In genomic region chr18:21693322-21693721, GRCh38 we compare ENCODE assay signal across 20 cellular contexts. TPM values are rescaled to one million over a fixed set of nuclear protein-coding genes. Genes with fewer than 3 reads are reported as not detected.
DNase-seq lines count a peak whose midpoint lies in the region; ATAC-seq and TF ChIP-seq lines count a peak whose summit lies in the region.
"Had no signal": no experiment of that assay in that cellular context is flagged by ENCODE, and none has a peak within 500 bp of the region (broad histone marks: within the 10 kb centered on the region; RNA-seq: fewer than 3 reads in every experiment).

No MANE protein-coding gene starts in this region.

- no peak overlapping the region for H3K4me3 ChIP-seq in left ventricle myocardium inferior
- H3K4me3 ChIP-seq: BLaER1, HAP-1 had no signal

- H3K4me1 ChIP-seq in left ventricle myocardium inferior = no peaks in the 10 kb centered on the region
- H3K4me1 ChIP-seq: BLaER1, HAP-1 had no signal

- no peaks in the 10 kb centered on the region for H3K4me1 Mint-ChIP-seq in stimulated activated memory B cell treated with anti-CD40 and anti-IgM and Interleukin-4, amounts not matched to agents 10 μg/mL and 1 μg/mL and 100 μg/mL, for 72 hours

- no peak overlapping the region for H3K4me3 Mint-ChIP-seq in stimulated activated memory B cell treated with anti-CD40 and anti-IgM and Interleukin-4, amounts not matched to agents 10 μg/mL and 1 μg/mL and 100 μg/mL, for 72 hours
- H3K4me3 Mint-ChIP-seq: B cell; CD4-positive, CD25-positive, alpha-beta regulatory T cell; CD8-positive, alpha-beta T cell; HFFc6 had no signal

- H3K27me3 Mint-ChIP-seq in stimulated activated memory B cell treated with anti-CD40 and anti-IgM and Interleukin-4, amounts not matched to agents 10 μg/mL and 1 μg/mL and 100 μg/mL, for 72 hours = no peaks in the 10 kb centered on the region
- H3K27me3 Mint-ChIP-seq: B cell; CD4-positive, CD25-positive, alpha-beta regulatory T cell had no signal

- peak overlapping the region; percentile 12 for H3K27ac Mint-ChIP-seq in stimulated activated memory B cell treated with anti-CD40 and anti-IgM and Interleukin-4, amounts not matched to agents 10 μg/mL and 1 μg/mL and 100 μg/mL, for 72 hours
- H3K27ac Mint-ChIP-seq: B cell, HFFc6 had no signal

- H3K9me3 ChIP-seq in left ventricle myocardium inferior (replicated peaks) = peaks cover 17% of the 10 kb centered on the region
- H3K9me3 ChIP-seq: HAP-1 had no signal

- H3K9me3 Mint-ChIP-seq in stimulated activated memory B cell treated with anti-CD40 and anti-IgM and Interleukin-4, amounts not matched to agents 10 μg/mL and 1 μg/mL and 100 μg/mL, for 72 hours = peaks cover 4% of the 10 kb centered on the region

- peak; percentile 32 for ATAC-seq in left ventricle myocardium superior
- ATAC-seq in stimulated activated memory B cell treated with anti-CD40 and anti-IgM and Interleukin-4, amounts not matched to agents 10 μg/mL and 1 μg/mL and 100 μg/mL, for 72 hours = no peak
- ATAC-seq in HG03025 (IDR thresholded peaks at IDR 0.05; ENCODE audit: low FRiP score, unreplicated experiment) = no peak
- no peak for ATAC-seq in GM18498 (IDR thresholded peaks at IDR 0.05; ENCODE audit: unreplicated experiment)
- ATAC-seq: CD8-positive, alpha-beta T cell had no signal

- peak; percentile 5 for DNase-seq in DMS53 (lab: John Stamatoyannopoulos, UW)
- no peak for DNase-seq in DMS53 treated with DMSO at 0.1 percent for 48 hours (lab: John Stamatoyannopoulos, UW; ENCODE audit: unreplicated experiment)
- DNase-seq in left ventricle myocardium superior = no peak
- no peak for DNase-seq in left ventricle myocardium inferior
- DNase-seq: Caco-2; CD4-positive, CD25-positive, alpha-beta regulatory T cell; CD8-positive, alpha-beta T cell; DMS153; DMS79 treated with DMSO at 0.1 percent for 48 hours; GF-D8; GOT3; HFFc6 had no signal

- H3K36me3 ChIP-seq in left ventricle myocardium inferior = peaks cover 18% of the 10 kb centered on the region

- H3K27ac ChIP-seq in left ventricle myocardium inferior (replicated peaks) = no peak overlapping the region
- H3K27ac ChIP-seq: 22Rv1, BLaER1, C4-2B had no signal

- intact Hi-C loops in left ventricle myocardium superior (cut with micrococcal nuclease) = no loop called here
- intact Hi-C loops in left ventricle myocardium inferior (cut with micrococcal nuclease) = no loop called here

- peaks cover 70% of the 10 kb centered on the region for H3K36me3 Mint-ChIP-seq in stimulated activated memory B cell treated with anti-CD40 and anti-IgM and Interleukin-4, amounts not matched to agents 10 μg/mL and 1 μg/mL and 100 μg/mL, for 72 hours

- TF ChIP-seq CTCF in left ventricle myocardium inferior (IDR thresholded peaks at IDR 0.05; ENCODE audit: borderline replicate concordance) = no peak

- no peaks in the 10 kb centered on the region for H3K27me3 ChIP-seq in left ventricle myocardium inferior (ENCODE audit: low read depth)
- H3K27me3 ChIP-seq: BLaER1 had no signal

RNA-seq across cellular contexts. Expression of gene ABHD3, which starts 11.3 kb away (rescaled TPM):
- 6.0 TPM for total RNA-seq in left ventricle myocardium superior
- total RNA-seq in left ventricle myocardium inferior = 3.7 TPM

RNA-seq across cellular contexts. Expression of gene MIB1, which starts 47.3 kb away (rescaled TPM):
- 18.9 TPM for total RNA-seq in left ventricle myocardium superior
- total RNA-seq in left ventricle myocardium inferior = 19.5 TPM
